Comparison of ENCODE assay signal across 2 cellular contexts in the genomic region with DNA sequence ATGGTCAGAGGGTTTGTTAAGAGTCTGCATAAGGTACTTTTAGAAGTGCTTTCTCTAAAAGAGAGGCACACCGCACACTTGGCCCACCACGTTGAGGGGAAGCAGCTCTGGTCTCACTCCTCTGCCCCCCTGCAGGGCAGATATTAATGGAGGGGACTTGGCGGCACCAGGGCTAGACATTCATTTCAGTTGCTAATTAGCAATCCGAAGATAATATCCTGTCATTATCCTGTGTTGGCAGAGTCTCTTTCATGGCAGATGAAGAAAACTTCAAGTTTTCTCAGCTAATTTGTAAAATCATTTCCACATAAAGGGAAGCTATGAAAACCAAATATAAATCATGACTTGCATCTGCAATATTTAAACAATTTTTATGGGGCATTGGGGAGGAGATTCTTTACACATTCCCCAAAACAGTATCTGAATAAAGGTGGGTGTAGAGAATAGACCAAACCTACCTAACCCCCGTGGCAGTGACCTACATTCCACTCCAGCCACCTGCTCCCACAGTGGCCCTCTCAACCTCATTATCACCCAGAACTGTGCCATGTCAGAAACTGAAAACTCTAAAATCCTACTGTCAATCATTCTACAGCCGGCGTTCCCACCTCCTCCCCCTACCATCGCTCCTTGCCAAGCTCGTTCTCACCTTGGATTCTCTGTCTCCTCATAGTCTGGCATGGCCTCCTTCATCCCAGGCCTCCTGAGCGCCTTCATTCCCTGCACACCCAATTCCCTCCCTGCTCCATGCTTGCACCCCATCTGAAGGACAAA.
TF ChIP-seq lines count a peak whose summit lies in the region.

No MANE protein-coding gene starts in this region.

TF ChIP-seq in GM23338, 12 proteins besides CTCF, POLR2A, EP300 and RAD21 (continues in another document):
- no peak for TF ChIP-seq EZH2phosphoT487 (IDR thresholded peaks at IDR 0.05; ENCODE audit: unreplicated experiment)
- TF ChIP-seq EZH2 (IDR thresholded peaks at IDR 0.05; ENCODE audit: low read depth, unreplicated experiment) = no peak
- TF ChIP-seq STAT1 (IDR thresholded peaks at IDR 0.05; ENCODE audit: unreplicated experiment) = no peak
- TF ChIP-seq CREB1 (CRISPR knock-in tag; IDR thresholded peaks at IDR 0.05; ENCODE audit: low read depth) = no peak
- TF ChIP-seq, protein P1, sequence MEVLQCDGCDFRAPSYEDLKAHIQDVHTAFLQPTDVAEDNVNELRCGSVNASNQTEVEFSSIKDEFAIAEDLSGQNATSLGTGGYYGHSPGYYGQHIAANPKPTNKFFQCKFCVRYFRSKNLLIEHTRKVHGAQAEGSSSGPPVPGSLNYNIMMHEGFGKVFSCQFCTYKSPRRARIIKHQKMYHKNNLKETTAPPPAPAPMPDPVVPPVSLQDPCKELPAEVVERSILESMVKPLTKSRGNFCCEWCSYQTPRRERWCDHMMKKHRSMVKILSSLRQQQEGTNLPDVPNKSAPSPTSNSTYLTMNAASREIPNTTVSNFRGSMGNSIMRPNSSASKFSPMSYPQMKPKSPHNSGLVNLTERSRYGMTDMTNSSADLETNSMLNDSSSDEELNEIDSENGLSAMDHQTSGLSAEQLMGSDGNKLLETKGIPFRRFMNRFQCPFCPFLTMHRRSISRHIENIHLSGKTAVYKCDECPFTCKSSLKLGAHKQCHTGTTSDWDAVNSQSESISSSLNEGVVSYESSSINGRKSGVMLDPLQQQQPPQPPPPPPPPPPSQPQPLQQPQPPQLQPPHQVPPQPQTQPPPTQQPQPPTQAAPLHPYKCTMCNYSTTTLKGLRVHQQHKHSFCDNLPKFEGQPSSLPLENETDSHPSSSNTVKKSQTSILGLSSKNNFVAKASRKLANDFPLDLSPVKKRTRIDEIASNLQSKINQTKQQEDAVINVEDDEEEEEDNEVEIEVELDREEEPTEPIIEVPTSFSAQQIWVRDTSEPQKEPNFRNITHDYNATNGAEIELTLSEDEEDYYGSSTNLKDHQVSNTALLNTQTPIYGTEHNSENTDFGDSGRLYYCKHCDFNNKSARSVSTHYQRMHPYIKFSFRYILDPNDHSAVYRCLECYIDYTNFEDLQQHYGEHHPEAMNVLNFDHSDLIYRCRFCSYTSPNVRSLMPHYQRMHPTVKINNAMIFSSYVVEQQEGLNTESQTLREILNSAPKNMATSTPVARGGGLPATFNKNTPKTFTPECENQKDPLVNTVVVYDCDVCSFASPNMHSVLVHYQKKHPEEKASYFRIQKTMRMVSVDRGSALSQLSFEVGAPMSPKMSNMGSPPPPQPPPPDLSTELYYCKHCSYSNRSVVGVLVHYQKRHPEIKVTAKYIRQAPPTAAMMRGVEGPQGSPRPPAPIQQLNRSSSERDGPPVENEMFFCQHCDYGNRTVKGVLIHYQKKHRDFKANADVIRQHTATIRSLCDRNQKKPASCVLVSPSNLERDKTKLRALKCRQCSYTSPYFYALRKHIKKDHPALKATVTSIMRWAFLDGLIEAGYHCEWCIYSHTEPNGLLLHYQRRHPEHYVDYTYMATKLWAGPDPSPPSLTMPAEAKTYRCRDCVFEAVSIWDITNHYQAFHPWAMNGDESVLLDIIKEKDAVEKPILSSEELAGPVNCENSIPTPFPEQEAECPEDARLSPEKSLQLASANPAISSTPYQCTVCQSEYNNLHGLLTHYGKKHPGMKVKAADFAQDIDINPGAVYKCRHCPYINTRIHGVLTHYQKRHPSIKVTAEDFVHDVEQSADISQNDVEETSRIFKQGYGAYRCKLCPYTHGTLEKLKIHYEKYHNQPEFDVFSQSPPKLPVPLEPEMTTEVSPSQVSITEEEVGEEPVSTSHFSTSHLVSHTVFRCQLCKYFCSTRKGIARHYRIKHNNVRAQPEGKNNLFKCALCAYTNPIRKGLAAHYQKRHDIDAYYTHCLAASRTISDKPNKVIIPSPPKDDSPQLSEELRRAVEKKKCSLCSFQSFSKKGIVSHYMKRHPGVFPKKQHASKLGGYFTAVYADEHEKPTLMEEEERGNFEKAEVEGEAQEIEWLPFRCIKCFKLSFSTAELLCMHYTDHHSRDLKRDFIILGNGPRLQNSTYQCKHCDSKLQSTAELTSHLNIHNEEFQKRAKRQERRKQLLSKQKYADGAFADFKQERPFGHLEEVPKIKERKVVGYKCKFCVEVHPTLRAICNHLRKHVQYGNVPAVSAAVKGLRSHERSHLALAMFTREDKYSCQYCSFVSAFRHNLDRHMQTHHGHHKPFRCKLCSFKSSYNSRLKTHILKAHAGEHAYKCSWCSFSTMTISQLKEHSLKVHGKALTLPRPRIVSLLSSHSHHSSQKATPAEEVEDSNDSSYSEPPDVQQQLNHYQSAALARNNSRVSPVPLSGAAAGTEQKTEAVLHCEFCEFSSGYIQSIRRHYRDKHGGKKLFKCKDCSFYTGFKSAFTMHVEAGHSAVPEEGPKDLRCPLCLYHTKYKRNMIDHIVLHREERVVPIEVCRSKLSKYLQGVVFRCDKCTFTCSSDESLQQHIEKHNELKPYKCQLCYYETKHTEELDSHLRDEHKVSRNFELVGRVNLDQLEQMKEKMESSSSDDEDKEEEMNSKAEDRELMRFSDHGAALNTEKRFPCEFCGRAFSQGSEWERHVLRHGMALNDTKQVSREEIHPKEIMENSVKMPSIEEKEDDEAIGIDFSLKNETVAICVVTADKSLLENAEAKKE (CRISPR knock-in tag; IDR thresholded peaks at IDR 0.05) = no peak
- TF ChIP-seq POLR2AphosphoS5 (IDR thresholded peaks at IDR 0.05; ENCODE audit: low read depth) = no peak
- TF ChIP-seq JUNB (IDR thresholded peaks at IDR 0.05; ENCODE audit: unreplicated experiment) = no peak
- no peak for TF ChIP-seq ZNF331 (CRISPR knock-in tag; IDR thresholded peaks at IDR 0.05; ENCODE audit: low read depth)
- TF ChIP-seq, protein P2, sequence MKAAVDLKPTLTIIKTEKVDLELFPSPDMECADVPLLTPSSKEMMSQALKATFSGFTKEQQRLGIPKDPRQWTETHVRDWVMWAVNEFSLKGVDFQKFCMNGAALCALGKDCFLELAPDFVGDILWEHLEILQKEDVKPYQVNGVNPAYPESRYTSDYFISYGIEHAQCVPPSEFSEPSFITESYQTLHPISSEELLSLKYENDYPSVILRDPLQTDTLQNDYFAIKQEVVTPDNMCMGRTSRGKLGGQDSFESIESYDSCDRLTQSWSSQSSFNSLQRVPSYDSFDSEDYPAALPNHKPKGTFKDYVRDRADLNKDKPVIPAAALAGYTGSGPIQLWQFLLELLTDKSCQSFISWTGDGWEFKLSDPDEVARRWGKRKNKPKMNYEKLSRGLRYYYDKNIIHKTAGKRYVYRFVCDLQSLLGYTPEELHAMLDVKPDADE (IDR thresholded peaks at IDR 0.05) = no peak
- TF ChIP-seq ZNF114 (CRISPR knock-in tag; IDR thresholded peaks at IDR 0.05) = no peak

TF ChIP-seq in H1, 55 proteins besides CTCF, POLR2A, EP300 and RAD21:
- TF ChIP-seq BACH1 (IDR thresholded peaks at IDR 0.05; ENCODE audit: low read length) (no peak), POLR2AphosphoS5 (IDR thresholded peaks at IDR 0.05; ENCODE audit: low read depth, low read length) (no peak), MAFK (IDR thresholded peaks at IDR 0.05; ENCODE audit: low read depth, low read length) (no peak), SIX5 (IDR thresholded peaks at IDR 0.05; ENCODE audit: low read depth, low read length) (no peak), FOSL1 (IDR thresholded peaks at IDR 0.05; ENCODE audit: insufficient read depth, low read depth, low read length) (no peak), ZNF274 (IDR thresholded peaks at IDR 0.05; ENCODE audit: borderline replicate concordance, extremely low read depth, low read length) (no peak), POU5F1 (IDR thresholded peaks at IDR 0.05; ENCODE audit: low read depth, low read length) (no peak), YY1 (IDR thresholded peaks at IDR 0.05; ENCODE audit: low read depth, low read length) (no peak), TAF7 (optimal IDR thresholded peaks at IDR 0.05; ENCODE audit: borderline replicate concordance, low read depth, low read length) (no peak), HDAC6 (IDR thresholded peaks at IDR 0.05; ENCODE audit: low read depth, low read length) (no peak), TCF12 (IDR thresholded peaks at IDR 0.05; ENCODE audit: low read depth, low read length) (no peak), BCL11A (IDR thresholded peaks at IDR 0.05; ENCODE audit: low read depth in 2 of 2, low read length in 2 of 2) (no peak), EZH2 (IDR thresholded peaks at IDR 0.05; ENCODE audit: low read depth, low read length, severe bottlenecking) (no peak), SP1 (IDR thresholded peaks at IDR 0.05; ENCODE audit: low read depth, low read length) (no peak), KDM1A (IDR thresholded peaks at IDR 0.05; ENCODE audit: borderline replicate concordance, low read length) (no peak), JUND (IDR thresholded peaks at IDR 0.05; ENCODE audit: low read length) (no peak), GTF2F1 (IDR thresholded peaks at IDR 0.05; ENCODE audit: borderline replicate concordance, low read depth, low read length) (no peak)
